In genomic region chr3:140733623-140734022, GRCh38 we compare ENCODE assay signal across 39 cellular contexts. TPM values are rescaled to one million over a fixed set of nuclear protein-coding genes. Genes with fewer than 3 reads are reported as not detected.
"Had no signal": no experiment of that assay in that cellular context is flagged by ENCODE, and none has a peak within 500 bp of the region (broad histone marks: within the 10 kb centered on the region; RNA-seq: fewer than 3 reads in every experiment).

No MANE protein-coding gene starts in this region.

- H3K36me3 ChIP-seq: adrenal gland, cardiac muscle cell had no signal

- DNase-seq: activated B cell treated with CpG ODN at 0.5 μM for 24 hours; activated CD4-positive, alpha-beta memory T cell treated with anti-CD3 and anti-CD28 coated beads for 36 hours; activated CD4-positive, alpha-beta T cell treated with anti-CD3 and anti-CD28 coated beads for 4 hours; activated CD4-positive, alpha-beta T cell treated with anti-CD3 and anti-CD28 coated beads, Interleukin-2, amount 10 ng/mL, durations not matched to agents 24 days and 14 days; activated CD4-positive, alpha-beta T cell treated with anti-CD3 and anti-CD28 coated beads, Interleukin-2, amount 50 U/mL, for 1 hour; activated CD4-positive, alpha-beta T cell treated with anti-CD3 and anti-CD28 coated beads, Interleukin-2, amount 50 U/mL, for 4 hours; activated CD4-positive, CD25-positive, alpha-beta regulatory T cell treated with anti-CD3 and anti-CD28 coated beads, Interleukin-2, amount 50 U/mL, for 72 hours; activated CD8-positive, alpha-beta memory T cell treated with anti-CD3 and anti-CD28 coated beads, Interleukin-2, amount 50 U/mL, for 4 hours; activated CD8-positive, alpha-beta T cell treated with anti-CD3 and anti-CD28 coated beads for 36 hours; activated effector memory CD4-positive, alpha-beta T cell treated with anti-CD3 and anti-CD28 coated beads, Interleukin-2, amount 50 U/mL, for 16 hours; activated gamma-delta T cell treated with Interleukin-2 at 50 U/mL for 16 hours; activated naive CD4-positive, alpha-beta T cell; activated naive CD4-positive, alpha-beta T cell treated with anti-CD3 and anti-CD28 coated beads for 36 hours; activated naive CD4-positive, alpha-beta T cell treated with anti-CD3 and anti-CD28 coated beads, Interleukin-2, amount 50 U/mL, for 16 hours; activated naive CD8-positive, alpha-beta T cell treated with anti-CD3 and anti-CD28 coated beads for 36 hours; activated T-cell treated with anti-CD3 and anti-CD28 coated beads for 4 hours; activated T-cell treated with anti-CD3 and anti-CD28 coated beads, Interleukin-2, amount 50 U/mL, for 1 hour; activated T-cell treated with anti-CD3 and anti-CD28 coated beads, Interleukin-2, amount 50 U/mL, for 4 hours; activated T-cell treated with anti-CD3 and anti-CD28 coated beads, Interleukin-2, amount 50 U/mL, for 72 hours; adrenal gland; amniotic stem cell; aorta; caudate nucleus; cerebellar nuclear complex; T-cell; T-helper 17 cell; T1000 had no signal

- H3K27ac ChIP-seq: adrenal gland, cardiac muscle cell, VCaP had no signal

- H3K27me3 ChIP-seq: adrenal gland, cardiac muscle cell had no signal

- H3K36me3 Mint-ChIP-seq: activated CD4-positive, alpha-beta memory T cell treated with anti-CD3 and anti-CD28 coated beads for 36 hours; activated naive CD4-positive, alpha-beta T cell treated with anti-CD3 and anti-CD28 coated beads, Interleukin-2, amount 50 U/mL, for 72 hours; activated naive CD8-positive, alpha-beta T cell treated with anti-CD3 and anti-CD28 coated beads for 36 hours; brain; T-cell had no signal

- H3K27me3 Mint-ChIP-seq: activated CD8-positive, alpha-beta T cell treated with anti-CD3 and anti-CD28 coated beads for 36 hours; activated naive CD8-positive, alpha-beta T cell treated with anti-CD3 and anti-CD28 coated beads for 36 hours; brain had no signal

- H3K4me1 ChIP-seq: adrenal gland had no signal

- H3K27ac Mint-ChIP-seq: activated B cell treated with CpG ODN at 0.5 μM for 24 hours; activated CD4-positive, alpha-beta memory T cell treated with anti-CD3 and anti-CD28 coated beads for 36 hours; activated CD4-positive, alpha-beta T cell treated with anti-CD3 and anti-CD28 coated beads, Interleukin-2, amount 10 ng/mL, durations not matched to agents 24 days and 14 days; activated CD8-positive, alpha-beta T cell treated with anti-CD3 and anti-CD28 coated beads for 36 hours; activated naive CD4-positive, alpha-beta T cell treated with anti-CD3 and anti-CD28 coated beads for 36 hours; activated naive CD4-positive, alpha-beta T cell treated with anti-CD3 and anti-CD28 coated beads, Interleukin-2, amount 50 U/mL, for 72 hours; activated naive CD8-positive, alpha-beta T cell treated with anti-CD3 and anti-CD28 coated beads for 36 hours; activated T-cell treated with anti-CD3 and anti-CD28 coated beads, Interleukin-2, amount 50 U/mL, for 72 hours; activated T-helper 1 cell treated with anti-CD3 and anti-CD28 coated beads, Interleukin-12 subunit alpha, Interleukin-12 subunit beta, Interleukin-2, Interleukin-4 antibody, amounts not matched to agents 30 ng/mL and 10 ng/mL and 1 ng/mL, durations not matched to agents 14 hours and 24 hours and 36 hours; activated T-helper 17 cell treated with anti-CD3 and anti-CD28 coated beads, Interleukin-2, amount 50 U/mL, for 72 hours; brain; T-cell; T-helper 17 cell had no signal

- H3K4me1 Mint-ChIP-seq: activated B cell treated with CpG ODN at 0.5 μM for 24 hours; activated naive CD8-positive, alpha-beta T cell treated with anti-CD3 and anti-CD28 coated beads for 36 hours; activated T-helper 17 cell treated with anti-CD3 and anti-CD28 coated beads, Interleukin-2, amount 50 U/mL, for 72 hours; brain; central memory CD8-positive, alpha-beta T cell; T-cell had no signal

- H3K4me3 ChIP-seq: adrenal gland, cardiac muscle cell had no signal

- H3K9me3 ChIP-seq: adrenal gland had no signal

- H3K4me3 Mint-ChIP-seq: activated B cell treated with CpG ODN at 0.5 μM for 24 hours; activated CD4-positive, alpha-beta memory T cell treated with anti-CD3 and anti-CD28 coated beads for 36 hours; activated CD4-positive, alpha-beta T cell treated with anti-CD3 and anti-CD28 coated beads, Interleukin-2, amount 10 ng/mL, durations not matched to agents 24 days and 14 days; activated CD8-positive, alpha-beta T cell treated with anti-CD3 and anti-CD28 coated beads for 36 hours; activated naive CD4-positive, alpha-beta T cell treated with anti-CD3 and anti-CD28 coated beads for 36 hours; activated naive CD8-positive, alpha-beta T cell treated with anti-CD3 and anti-CD28 coated beads for 36 hours; activated T-cell treated with anti-CD3 and anti-CD28 coated beads, Interleukin-2, amount 50 U/mL, for 4 hours; activated T-cell treated with anti-CD3 and anti-CD28 coated beads, Interleukin-2, amount 50 U/mL, for 72 hours; activated T-helper 1 cell treated with anti-CD3 and anti-CD28 coated beads, Interleukin-12 subunit alpha, Interleukin-12 subunit beta, Interleukin-2, Interleukin-4 antibody, amounts not matched to agents 30 ng/mL and 10 ng/mL and 1 ng/mL, durations not matched to agents 14 hours and 24 hours and 36 hours; activated T-helper 17 cell treated with anti-CD3 and anti-CD28 coated beads, Interleukin-2, amount 50 U/mL, for 72 hours; brain; central memory CD8-positive, alpha-beta T cell; T-cell; T-helper 17 cell had no signal

- ATAC-seq: activated CD8-positive, alpha-beta T cell treated with anti-CD3 and anti-CD28 coated beads for 36 hours; activated naive CD4-positive, alpha-beta T cell treated with anti-CD3 and anti-CD28 coated beads, Interleukin-2, amount 50 U/mL, for 72 hours; activated T-cell treated with anti-CD3 and anti-CD28 coated beads, Interleukin-2, amount 50 U/mL, for 4 hours; activated T-cell treated with anti-CD3 and anti-CD28 coated beads, Interleukin-2, amount 50 U/mL, for 72 hours; activated T-helper 17 cell treated with anti-CD3 and anti-CD28 coated beads, Interleukin-2, amount 50 U/mL, for 72 hours; T-cell; T-helper 17 cell had no signal

- H3K9me3 Mint-ChIP-seq: activated B cell treated with CpG ODN at 0.5 μM for 24 hours; activated CD4-positive, alpha-beta memory T cell treated with anti-CD3 and anti-CD28 coated beads for 36 hours; activated CD4-positive, alpha-beta T cell treated with anti-CD3 and anti-CD28 coated beads, Interleukin-2, amount 10 ng/mL, durations not matched to agents 24 days and 14 days; activated CD8-positive, alpha-beta T cell treated with anti-CD3 and anti-CD28 coated beads for 36 hours; activated naive CD4-positive, alpha-beta T cell treated with anti-CD3 and anti-CD28 coated beads for 36 hours; activated naive CD8-positive, alpha-beta T cell treated with anti-CD3 and anti-CD28 coated beads for 36 hours; activated T-cell treated with anti-CD3 and anti-CD28 coated beads, Interleukin-2, amount 50 U/mL, for 4 hours; activated T-helper 1 cell treated with anti-CD3 and anti-CD28 coated beads, Interleukin-12 subunit alpha, Interleukin-12 subunit beta, Interleukin-2, Interleukin-4 antibody, amounts not matched to agents 30 ng/mL and 10 ng/mL and 1 ng/mL, durations not matched to agents 14 hours and 24 hours and 36 hours; brain had no signal

RNA-seq across cellular contexts. Expression of gene TRIM42, which starts 55.8 kb away (rescaled TPM):
- total RNA-seq: activated B cell treated with CpG ODN at 0.5 μM for 24 hours; activated CD4-positive, alpha-beta memory T cell treated with anti-CD3 and anti-CD28 coated beads for 36 hours; activated CD4-positive, alpha-beta T cell treated with anti-CD3 and anti-CD28 coated beads, Interleukin-2, amount 10 ng/mL, durations not matched to agents 24 days and 14 days; activated CD8-positive, alpha-beta memory T cell treated with anti-CD3 and anti-CD28 coated beads for 36 hours; activated CD8-positive, alpha-beta T cell treated with anti-CD3 and anti-CD28 coated beads for 36 hours; activated naive CD4-positive, alpha-beta T cell treated with anti-CD3 and anti-CD28 coated beads for 36 hours; activated naive CD4-positive, alpha-beta T cell treated with anti-CD3 and anti-CD28 coated beads, Interleukin-2, amount 50 U/mL, for 72 hours; activated naive CD8-positive, alpha-beta T cell treated with anti-CD3 and anti-CD28 coated beads for 36 hours; activated T-cell treated with anti-CD3 and anti-CD28 coated beads, Interleukin-2, amount 50 U/mL, for 4 hours; activated T-cell treated with anti-CD3 and anti-CD28 coated beads, Interleukin-2, amount 50 U/mL, for 72 hours; activated T-helper 1 cell treated with anti-CD3 and anti-CD28 coated beads, Interleukin-12 subunit alpha, Interleukin-12 subunit beta, Interleukin-2, Interleukin-4 antibody, amounts not matched to agents 30 ng/mL and 10 ng/mL and 1 ng/mL, durations not matched to agents 14 hours and 24 hours and 36 hours; activated T-helper 17 cell treated with anti-CD3 and anti-CD28 coated beads, Interleukin-2, amount 50 U/mL, for 72 hours; adrenal gland; aorta; bronchial epithelial cell; cardiac muscle cell; chondrocyte; T-cell; T-helper 1 cell treated with Interleukin-12 subunit alpha and Interleukin-12 subunit beta and Interleukin-4 antibody, amounts not matched to agents 30 ng/mL and 1 ng/mL, for 36 hours; T-helper 17 cell; T-helper 2 cell treated with Interferon-gamma antibody and Interleukin-4, amounts not matched to agents 100 ng/mL and 5 ng/mL, for 36 hours had no signal
- polyA plus RNA-seq: adrenal gland, aorta, cardiac muscle cell had no signal
